ENCODE assay signal across 8 cellular contexts in genomic region chr15:71780349-71780976, GRCh38. TPM values are rescaled to one million over a fixed set of nuclear protein-coding genes. Genes with fewer than 3 reads are reported as not detected.
A peak's percentile ranks its signal among the peaks of the same experiment; 100 is the strongest.
DNase-seq lines count a peak whose midpoint lies in the region; ATAC-seq and TF ChIP-seq lines count a peak whose summit lies in the region.

No MANE protein-coding gene starts in this region.

- no peaks in the 10 kb centered on the region for H4K20me1 ChIP-seq in neural cell (ENCODE audit: insufficient read depth)

- ATAC-seq in GM18909 (IDR thresholded peaks at IDR 0.05; ENCODE audit: poor library complexity, unreplicated experiment) (peak; percentile 64), HG02678 (IDR thresholded peaks at IDR 0.05; ENCODE audit: unreplicated experiment) (no peak), GM21528 (IDR thresholded peaks at IDR 0.05; ENCODE audit: low FRiP score, unreplicated experiment) (no peak)

- no peak for TF ChIP-seq POLR2A in erythroblast (IDR thresholded peaks at IDR 0.05; ENCODE audit: low read length)

- no peak overlapping the region for H3K4me3 ChIP-seq in neural cell (ENCODE audit: low read length)

- peak; percentile 27 for TF ChIP-seq RAD21 in neural cell (conservative IDR thresholded peaks at IDR 0.05)

- H3F3A ChIP-seq in neural cell (ENCODE audit: insufficient read depth, low read length, poor library complexity, severe bottlenecking) = no peaks in the 10 kb centered on the region

- no peak overlapping the region for H2AFZ ChIP-seq in neural cell (ENCODE audit: low read depth, low read length)

- peak; percentile 63 for TF ChIP-seq CTCF in neural cell (IDR thresholded peaks at IDR 0.05; ENCODE audit: poor library complexity, severe bottlenecking)

- CTCF ChIA-PET in activated CD4-positive, alpha-beta T cell treated with anti-CD3 and anti-CD28 coated beads, Interleukin-2, amount 10 ng/mL, durations not matched to agents 7 days and 5 days (lab: Charles Lee) = interaction anchor here (0.6 to 2.3 kb wide), 10 partner anchors 8 to 877 kb away, joined by 3 to 9 read pairs (median 3); no protein-coding TSS in a partner anchor

- no peaks in the 10 kb centered on the region for H3K36me3 ChIP-seq in neural cell (ENCODE audit: insufficient read depth, low read length)

- H3K9me3 ChIP-seq in neural cell (ENCODE audit: low read length) = no peaks in the 10 kb centered on the region

- DNase-seq in Ammon's horn (ENCODE audit: low spot score) (peak; percentile 62), NCI-H1105 treated with DMSO at 0.1 percent for 48 hours (lab: John Stamatoyannopoulos, UW) (peak; percentile 52), erythroblast (lab: John Stamatoyannopoulos, UW) (peak; percentile 44 to 61)
- peak; percentile 46 for DNase-seq in activated CD4-positive, alpha-beta T cell treated with anti-CD3 and anti-CD28 coated beads, Interleukin-2, amount 10 ng/mL, durations not matched to agents 7 days and 5 days

- no peaks in the 10 kb centered on the region for H3K79me2 ChIP-seq in neural cell (replicated peaks; ENCODE audit: insufficient read depth, low read length)

- POLR2A ChIA-PET in activated CD4-positive, alpha-beta T cell treated with anti-CD3 and anti-CD28 coated beads, Interleukin-2, amount 10 ng/mL, durations not matched to agents 7 days and 5 days (lab: Charles Lee) = no interaction called here

- no peak for TF ChIP-seq EP300 in neural cell (conservative IDR thresholded peaks at IDR 0.05; ENCODE audit: poor library complexity, severe bottlenecking)

- no peaks in the 10 kb centered on the region for H3K36me3 Mint-ChIP-seq in activated CD4-positive, alpha-beta T cell treated with anti-CD3 and anti-CD28 coated beads, Interleukin-2, amount 10 ng/mL, durations not matched to agents 7 days and 5 days (ENCODE audit: low read depth)

- no peaks in the 10 kb centered on the region for H3K9me3 Mint-ChIP-seq in activated CD4-positive, alpha-beta T cell treated with anti-CD3 and anti-CD28 coated beads, Interleukin-2, amount 10 ng/mL, durations not matched to agents 7 days and 5 days

- H3K9ac ChIP-seq in neural cell (ENCODE audit: low read length) = no peak overlapping the region

- H3K4me3 Mint-ChIP-seq in activated CD4-positive, alpha-beta T cell treated with anti-CD3 and anti-CD28 coated beads, Interleukin-2, amount 10 ng/mL, durations not matched to agents 7 days and 5 days = no peak overlapping the region

- H3K27me3 Mint-ChIP-seq in activated CD4-positive, alpha-beta T cell treated with anti-CD3 and anti-CD28 coated beads, Interleukin-2, amount 10 ng/mL, durations not matched to agents 7 days and 5 days = peaks cover 6% of the 10 kb centered on the region

- H3K27me3 ChIP-seq in neural cell (ENCODE audit: insufficient read depth, low read depth, low read length) = no peaks in the 10 kb centered on the region

- H3K9me2 ChIP-seq in neural cell (ENCODE audit: insufficient read depth, low read length) = no peaks in the 10 kb centered on the region

- peaks cover 17% of the 10 kb centered on the region for H3K4me1 Mint-ChIP-seq in activated CD4-positive, alpha-beta T cell treated with anti-CD3 and anti-CD28 coated beads, Interleukin-2, amount 10 ng/mL, durations not matched to agents 7 days and 5 days

- no peak overlapping the region for H3K4me2 ChIP-seq in neural cell (ENCODE audit: low read length)

- no peak overlapping the region for H3K27ac ChIP-seq in neural cell (ENCODE audit: low read length)

- H3K27ac Mint-ChIP-seq in activated CD4-positive, alpha-beta T cell treated with anti-CD3 and anti-CD28 coated beads, Interleukin-2, amount 10 ng/mL, durations not matched to agents 7 days and 5 days = no peak overlapping the region

TF ChIP-seq in neural cell, 6 proteins besides CTCF, POLR2A, EP300 and RAD21:
- peak; percentile 53 for TF ChIP-seq SMC3 (conservative IDR thresholded peaks at IDR 0.05; ENCODE audit: poor library complexity)
- TF ChIP-seq REST (IDR thresholded peaks at IDR 0.05; ENCODE audit: borderline replicate concordance) = no peak
- TF ChIP-seq EZH2 (IDR thresholded peaks at IDR 0.05; ENCODE audit: borderline replicate concordance, insufficient read depth, low read length, poor library complexity, severe bottlenecking) = no peak
- TF ChIP-seq POLR2AphosphoS5 (IDR thresholded peaks at IDR 0.05) = no peak

RNA-seq across cellular contexts. Expression of gene NR2E3, which starts 29.9 kb away (rescaled TPM):
- total RNA-seq in activated CD4-positive, alpha-beta T cell treated with anti-CD3 and anti-CD28 coated beads, Interleukin-2, amount 10 ng/mL, durations not matched to agents 7 days and 5 days = not detected
- not detected in 2 replicates for polyA plus RNA-seq in neural cell
- polyA minus RNA-seq in neural cell = not detected in 2 replicates
